ENCODE assay signal across 8 cellular contexts in genomic region chr13:99605417-99606321, GRCh38. TPM values are rescaled to one million over a fixed set of nuclear protein-coding genes. Genes with fewer than 3 reads are reported as not detected.
DNase-seq lines count a peak whose midpoint lies in the region; ATAC-seq, FAIRE-seq and TF ChIP-seq lines count a peak whose summit lies in the region.

No MANE protein-coding gene starts in this region.

- H3K9me3 ChIP-seq in OCI-LY3 (ENCODE audit: insufficient read depth, low read length), result no peaks in the 10 kb centered on the region

- H4K20me1 ChIP-seq in OCI-LY3 (ENCODE audit: insufficient read depth, low read length), result no peaks in the 10 kb centered on the region

- H3K4me3 ChIP-seq in OCI-LY3 (ENCODE audit: low read length), result peak overlapping the region; percentile 86

- H3K4me2 ChIP-seq in OCI-LY3 (ENCODE audit: low read length), result peak overlapping the region; percentile 78

- DNase-seq in CD14-positive monocyte (ENCODE audit: low spot score) (no peak), germinal center (ENCODE audit: low spot score) (peak; percentile 75), occipital lobe (lab: John Stamatoyannopoulos, UW) (peak; percentile 25), urothelium cell line (ENCODE audit: low spot score) (peak; percentile 68)

- peaks cover 0 to 3% of the 10 kb centered on the region in 2 donors for H3K36me3 Mint-ChIP-seq in CD14-positive monocyte
- no peaks in the 10 kb centered on the region for H3K36me3 Mint-ChIP-seq in activated T-helper 17 cell treated with anti-CD3 and anti-CD28 coated beads, Interleukin-2, amount 50 U/mL, for 72 hours (ENCODE audit: low read depth)

- peak overlapping the region in 6 of 7 donors; percentile 35 to 87 (median 65) for H3K27ac Mint-ChIP-seq in CD14-positive monocyte
- peak overlapping the region; percentile 76 for H3K27ac Mint-ChIP-seq in activated T-helper 17 cell treated with anti-CD3 and anti-CD28 coated beads, Interleukin-2, amount 50 U/mL, for 72 hours

- H3K79me2 ChIP-seq in OCI-LY3 (ENCODE audit: low read length), result peaks cover 17% of the 10 kb centered on the region

- H2AFZ ChIP-seq in OCI-LY3 (ENCODE audit: low read depth, low read length), result peak overlapping the region; percentile 73

- no peaks in the 10 kb centered on the region for H3K36me3 ChIP-seq in OCI-LY3 (replicated peaks; ENCODE audit: low read depth, low read length)

- H3K4me1 Mint-ChIP-seq in CD14-positive monocyte, result peaks cover 21% of the 10 kb centered on the region
- peaks cover 21% of the 10 kb centered on the region for H3K4me1 Mint-ChIP-seq in activated T-helper 17 cell treated with anti-CD3 and anti-CD28 coated beads, Interleukin-2, amount 50 U/mL, for 72 hours

- intact Hi-C loops in CD14-positive monocyte (cut with micrococcal nuclease), result loop anchor here in 1 of 2 donors (10.0 kb wide), 1 partner anchor 101 kb away; the partner anchor contains the start of gene TM9SF2

- H3K9me3 Mint-ChIP-seq in CD14-positive monocyte, result peaks cover 0 to 4% (median 0%) of the 10 kb centered on the region in 7 donors
- no peaks in the 10 kb centered on the region for H3K9me3 Mint-ChIP-seq in activated T-helper 17 cell treated with anti-CD3 and anti-CD28 coated beads, Interleukin-2, amount 50 U/mL, for 72 hours

- peak overlapping the region; percentile 56 for H3K9ac ChIP-seq in OCI-LY3 (ENCODE audit: low read length)

- TF ChIP-seq CTCF in CD14-positive monocyte (IDR thresholded peaks at IDR 0.05) (no peak), OCI-LY3 (IDR thresholded peaks at IDR 0.05; ENCODE audit: low read depth, low read length) (peak; percentile 41; the same call in 1 of the 2 replicates)

- H3K27ac ChIP-seq in OCI-LY3 (ENCODE audit: low read length), result peak overlapping the region; percentile 5

- H3K4me1 ChIP-seq in OCI-LY3 (ENCODE audit: low read length), result peaks cover 27% of the 10 kb centered on the region

- H3K27me3 Mint-ChIP-seq in CD14-positive monocyte (ENCODE audit: low read depth in 3 of 3), result peaks cover 3 to 17% (median 15%) of the 10 kb centered on the region in 3 donors
- H3K27me3 Mint-ChIP-seq in activated T-helper 17 cell treated with anti-CD3 and anti-CD28 coated beads, Interleukin-2, amount 50 U/mL, for 72 hours, result no peaks in the 10 kb centered on the region

- ATAC-seq in GM19328 (IDR thresholded peaks at IDR 0.05; ENCODE audit: unreplicated experiment) (peak; percentile 56), HG03432 (IDR thresholded peaks at IDR 0.05; ENCODE audit: unreplicated experiment) (peak; percentile 71)
- peak; percentile 79 for ATAC-seq in activated T-helper 17 cell treated with anti-CD3 and anti-CD28 coated beads, Interleukin-2, amount 50 U/mL, for 72 hours (replicated peaks)

- no peaks in the 10 kb centered on the region for H3K27me3 ChIP-seq in OCI-LY3 (ENCODE audit: low read depth, low read length)

- peak overlapping the region; percentile 87 to 93 for H3K4me3 Mint-ChIP-seq in CD14-positive monocyte
- H3K4me3 Mint-ChIP-seq in activated T-helper 17 cell treated with anti-CD3 and anti-CD28 coated beads, Interleukin-2, amount 50 U/mL, for 72 hours, result peak overlapping the region; percentile 91

- no peak for FAIRE-seq in urothelium cell line (lab: Jason Lieb, UNC)

RNA-seq across cellular contexts. Expression of gene CLYBL, which starts 0.8 kb away (rescaled TPM):
- 1 to 10 TPM; 1.1 to 3.3 TPM for polyA plus RNA-seq in CD14-positive monocyte
- total RNA-seq in activated T-helper 17 cell treated with anti-CD3 and anti-CD28 coated beads, Interleukin-2, amount 50 U/mL, for 72 hours, result 10 to 100 TPM in 1 of 2 donors, 1 to 10 TPM in 1; 8.9 to 10.0 TPM
- total RNA-seq in occipital lobe, result 1.4 TPM
